14 cellular contexts compared by ENCODE assay signal in the genomic region with DNA sequence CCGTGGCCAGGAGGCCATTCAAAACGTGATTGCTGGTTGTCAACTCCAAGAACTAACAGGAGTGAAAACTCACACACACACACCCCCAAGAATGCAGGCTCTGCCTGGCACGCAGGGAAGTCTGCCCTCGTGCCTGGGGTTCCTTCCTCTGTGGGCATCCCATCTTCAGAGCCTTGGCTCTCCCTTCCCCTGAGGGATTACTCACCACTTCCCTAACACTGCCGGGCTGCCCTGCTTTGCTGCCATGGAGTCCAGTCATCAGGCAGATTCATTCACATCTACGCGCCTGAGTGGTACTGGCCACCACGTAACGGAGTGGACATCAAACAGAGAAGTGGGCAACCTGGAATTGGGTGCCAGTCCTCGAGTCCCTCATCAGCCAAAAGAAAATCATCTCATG.
DNase-seq lines count a peak whose midpoint lies in the region; ATAC-seq and TF ChIP-seq lines count a peak whose summit lies in the region.
"Had no signal": no experiment of that assay in that cellular context is flagged by ENCODE, and none has a peak within 500 bp of the region (broad histone marks: within the 10 kb centered on the region; RNA-seq: fewer than 3 reads in every experiment).

No MANE protein-coding gene starts in this region.

- H4K20me1 ChIP-seq in Loucy (ENCODE audit: insufficient read depth, low read length, poor library complexity, severe bottlenecking) = no peaks in the 10 kb centered on the region

- no peak overlapping the region for H3K27ac ChIP-seq in CD8-positive, alpha-beta T cell (ENCODE audit: low read depth, low read length)
- H3K27ac ChIP-seq: adrenal gland, colonic mucosa, parathyroid adenoma had no signal

- H3K36me3 Mint-ChIP-seq in CD8-positive, alpha-beta T cell = no peaks in the 10 kb centered on the region
- H3K36me3 Mint-ChIP-seq: CD14-positive monocyte had no signal

- intact Hi-C loops in CD8-positive, alpha-beta T cell (cut with DNase I, micrococcal nuclease) = loop anchor here (5.0 kb wide), 3 partner anchors 333 to 1523 kb away; no protein-coding TSS in a partner anchor
- intact Hi-C loops in Right ventricle myocardium inferior (cut with DNase I) = loop anchor here (10.0 kb wide), 1 partner anchor 330 kb away; no protein-coding TSS in a partner anchor

- H3K4me1 Mint-ChIP-seq in CD8-positive, alpha-beta T cell (ENCODE audit: low read depth) = peaks cover 8% of the 10 kb centered on the region

- H3K4me2 ChIP-seq in Loucy (ENCODE audit: low read depth, low read length, poor library complexity, severe bottlenecking) = peak overlapping the region; percentile 81

- H3K27me3 Mint-ChIP-seq in CD8-positive, alpha-beta T cell (ENCODE audit: low read depth) = peaks cover 19% of the 10 kb centered on the region

- H3K9me3 Mint-ChIP-seq in CD8-positive, alpha-beta T cell = no peaks in the 10 kb centered on the region

- POLR2A ChIA-PET in CD8-positive, alpha-beta T cell (lab: Charles Lee) = no interaction called here

- H3K9ac ChIP-seq in Loucy (ENCODE audit: low read depth, low read length, poor library complexity, severe bottlenecking) = no peak overlapping the region
- H3K9ac ChIP-seq: parathyroid adenoma had no signal

- ATAC-seq in CD8-positive, alpha-beta T cell = no peak
- no peak for ATAC-seq in HG02623 (IDR thresholded peaks at IDR 0.05; ENCODE audit: unreplicated experiment)
- ATAC-seq in GM21619 (IDR thresholded peaks at IDR 0.05; ENCODE audit: unreplicated experiment) = no peak
- ATAC-seq in Right ventricle myocardium inferior = no peak

- H3K27me3 ChIP-seq in CD8-positive, alpha-beta T cell (ENCODE audit: insufficient read depth, low read length) = no peaks in the 10 kb centered on the region
- no peaks in the 10 kb centered on the region for H3K27me3 ChIP-seq in Loucy (ENCODE audit: insufficient read depth, low read length, poor library complexity, severe bottlenecking)
- H3K27me3 ChIP-seq: adrenal gland, colonic mucosa had no signal

- no peak for DNase-seq in CD8-positive, alpha-beta T cell
- peak; percentile 3 for DNase-seq in amniotic epithelial cell (ENCODE audit: low read depth)
- peak; percentile 75 for DNase-seq in kidney tubule cell (ENCODE audit: low spot score)
- no peak for DNase-seq in LoVo (ENCODE audit: low spot score)
- no peak for DNase-seq in Right ventricle myocardium inferior (ENCODE audit: missing footprints)
- DNase-seq: NCI-H2171 had no signal

- no peaks in the 10 kb centered on the region for H3F3A ChIP-seq in Loucy (ENCODE audit: low read depth)

- peak overlapping the region; percentile 99 for H2AFZ ChIP-seq in Loucy (ENCODE audit: low read length)
- H2AFZ ChIP-seq: parathyroid adenoma had no signal

- peak overlapping the region; percentile 88 for H3K4me3 Mint-ChIP-seq in CD8-positive, alpha-beta T cell

- no peaks in the 10 kb centered on the region for H3K36me3 ChIP-seq in CD8-positive, alpha-beta T cell (ENCODE audit: insufficient read depth, low read length)
- H3K36me3 ChIP-seq in Loucy (ENCODE audit: insufficient read depth, low read length) = no peaks in the 10 kb centered on the region
- H3K36me3 ChIP-seq: adrenal gland, colonic mucosa had no signal

- H3K9me3 ChIP-seq in CD8-positive, alpha-beta T cell (ENCODE audit: low read length) = no peaks in the 10 kb centered on the region
- no peaks in the 10 kb centered on the region for H3K9me3 ChIP-seq in Loucy (ENCODE audit: insufficient read depth, low read depth, low read length)
- H3K9me3 ChIP-seq: adrenal gland, colonic mucosa had no signal

- no peak overlapping the region for H3K27ac Mint-ChIP-seq in CD8-positive, alpha-beta T cell
- H3K27ac Mint-ChIP-seq: CD14-positive monocyte had no signal

- H3K4me3 ChIP-seq in CD8-positive, alpha-beta T cell (ENCODE audit: low read depth, low read length) = no peak overlapping the region
- H3K4me3 ChIP-seq in Loucy (ENCODE audit: low read length, poor library complexity, severe bottlenecking) = peak overlapping the region; percentile 73
- H3K4me3 ChIP-seq: GM12878 had no signal

- H3K9me2 ChIP-seq in Loucy (replicated peaks; ENCODE audit: low read depth, low read length) = no peaks in the 10 kb centered on the region

- no peak for TF ChIP-seq CTCF in CD8-positive, alpha-beta T cell (IDR thresholded peaks at IDR 0.05)
- TF ChIP-seq CTCF in Loucy (conservative IDR thresholded peaks at IDR 0.05; ENCODE audit: low read length) = no peak

- H3K79me2 ChIP-seq in Loucy (ENCODE audit: insufficient read depth, low read length) = no peaks in the 10 kb centered on the region
- H3K79me2 ChIP-seq: parathyroid adenoma had no signal

- H3K4me1 ChIP-seq in CD8-positive, alpha-beta T cell (ENCODE audit: insufficient read depth, low read length) = peaks cover 5% of the 10 kb centered on the region
- no peaks in the 10 kb centered on the region for H3K4me1 ChIP-seq in Loucy (ENCODE audit: insufficient read depth, low read length, poor library complexity, severe bottlenecking)
- H3K4me1 ChIP-seq: colonic mucosa, parathyroid adenoma had no signal

- CTCF ChIA-PET in CD8-positive, alpha-beta T cell (lab: Charles Lee) = interaction anchor here (0.7 to 1.6 kb wide), 9 partner anchors 7 to 52 kb away, joined by 3 to 6 read pairs (median 4); no protein-coding TSS in a partner anchor

Comparison
In these comparisons a context has a peak if more than half of its experiments do, and no peak if none do; other contexts are left out.
1. DNase-seq: peak in amniotic epithelial cell (single experiment) and kidney tubule cell (single experiment); none in CD8-positive, alpha-beta T cell (0 of 7), LoVo (single experiment) and Right ventricle myocardium inferior (single experiment).